In the genomic region with DNA sequence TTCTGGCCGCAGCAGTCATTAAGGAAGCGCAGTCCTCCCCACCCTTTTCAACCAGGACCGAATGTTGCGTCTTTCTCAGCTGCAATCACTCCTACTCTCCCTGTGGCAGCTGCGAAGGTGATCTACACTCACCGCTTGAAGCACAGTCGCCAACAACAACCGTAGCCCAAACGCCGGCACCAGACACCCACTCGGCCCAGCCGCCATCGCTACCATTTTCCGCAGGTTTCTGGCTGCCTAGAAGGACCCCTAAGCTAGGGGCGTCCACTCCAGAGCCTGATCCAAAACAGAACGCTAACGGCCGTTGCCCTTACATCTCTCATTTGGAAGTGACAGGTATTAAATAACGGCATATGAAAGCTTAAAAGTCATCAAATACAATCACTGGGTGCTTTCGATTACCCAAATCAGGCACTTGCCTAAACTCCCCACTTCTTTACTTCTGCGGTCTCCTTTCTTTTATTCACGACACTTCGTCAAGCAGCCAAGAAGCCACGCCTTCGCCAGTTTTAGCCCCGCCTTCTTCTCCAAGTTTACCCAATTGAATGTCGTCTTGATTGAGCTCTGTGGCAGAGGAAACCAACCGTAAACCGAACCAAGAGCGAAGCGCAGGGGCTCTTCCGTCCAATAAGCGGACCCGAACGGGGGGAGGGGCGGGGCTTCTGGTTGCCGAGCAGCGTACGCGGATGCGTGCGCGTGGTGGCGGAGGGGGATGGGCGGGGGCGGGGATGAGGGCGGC, we compare ENCODE assay signal across 8 cellular contexts. TPM values are rescaled to one million over a fixed set of nuclear protein-coding genes. Genes with fewer than 3 reads are reported as not detected.
DNase-seq lines count a peak whose midpoint lies in the region; ATAC-seq lines count a peak whose summit lies in the region.

A gene (minus strand): TSS at position 231 of the 739 bp plus-strand sequence. CDS start 15 bp downstream, at position 216.

- peak; percentile 88 for ATAC-seq in GM19397 (IDR thresholded peaks at IDR 0.05; ENCODE audit: unreplicated experiment)
- ATAC-seq in HG03565 (IDR thresholded peaks at IDR 0.05; ENCODE audit: unreplicated experiment) = peak; percentile 82
- peak; percentile 89 for ATAC-seq in left lobe of liver

- DNase-seq in CD1c-positive myeloid dendritic cell (ENCODE audit: extremely low spot score) (peak; percentile 100), NCI-H748 treated with DMSO at 0.1 percent for 48 hours (lab: John Stamatoyannopoulos, UW) (peak; percentile 94), dermis blood vessel endothelial cell (peak; percentile 100), left lobe of liver (ENCODE audit: low spot score) (peak; percentile 99)
- peak; percentile 94 to 99 for DNase-seq in activated CD4-positive, alpha-beta T cell treated with anti-CD3 and anti-CD28 coated beads, Interleukin-2, amount 50 U/mL, for 24 hours (ENCODE audit: low read depth in 1 of 2, low spot score in 1 of 2)
- peak; percentile 99 for DNase-seq in stimulated activated CD4-positive, alpha-beta T cell treated with anti-CD3 and anti-CD28 coated beads, Interleukin-2, amount 100 ng/mL, for 4 hours (ENCODE audit: low read depth)

RNA-seq across cellular contexts. Expression of the gene that starts here (rescaled TPM):
- total RNA-seq in dermis blood vessel endothelial cell = 186 and 187 TPM in 2 replicates
- 105 TPM for total RNA-seq in left lobe of liver

Comparison
In these comparisons a context has a peak if more than half of its experiments do, and no peak if none do; other contexts are left out.
1. Peak in every context shown above with its lines: DNase-seq and ATAC-seq.